Comparison of ENCODE assay signal across 10 cellular contexts in the genomic region with DNA sequence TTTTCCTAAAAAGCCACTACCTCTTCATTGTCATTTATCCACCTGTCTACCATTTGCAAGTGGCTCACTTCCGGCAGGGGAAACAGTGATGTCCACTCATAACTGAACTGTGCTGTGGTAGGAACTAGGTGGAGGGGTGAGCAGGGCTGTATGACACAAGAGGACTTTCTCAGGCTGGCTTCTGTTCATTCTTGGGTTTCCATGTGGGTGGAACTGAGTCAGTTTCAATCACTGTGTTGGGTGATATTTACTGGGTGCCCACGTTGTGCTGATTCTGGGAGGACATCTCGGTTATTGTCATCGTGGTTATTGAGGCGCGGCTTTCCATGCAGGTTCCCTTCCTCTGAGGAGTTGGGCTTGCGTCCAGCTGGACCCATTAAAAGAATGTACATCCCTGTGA. TPM values are rescaled to one million over a fixed set of nuclear protein-coding genes. Genes with fewer than 3 reads are reported as not detected.
DNase-seq lines count a peak whose midpoint lies in the region; ATAC-seq and TF ChIP-seq lines count a peak whose summit lies in the region.
"Had no signal": no experiment of that assay in that cellular context is flagged by ENCODE, and none has a peak within 500 bp of the region (broad histone marks: within the 10 kb centered on the region; RNA-seq: fewer than 3 reads in every experiment).

No MANE protein-coding gene starts in this region.

- intact Hi-C loops in stomach (cut with DNase I; ENCODE audit: low total_unique reads) (no loop called here), sigmoid colon (cut with DNase I) (no loop called here)

- ATAC-seq in GM18867 (IDR thresholded peaks at IDR 0.05; ENCODE audit: unreplicated experiment) (peak; percentile 97), GM21717 (IDR thresholded peaks at IDR 0.05; ENCODE audit: unreplicated experiment) (peak; percentile 76), HG03571 (IDR thresholded peaks at IDR 0.05; ENCODE audit: unreplicated experiment) (peak; percentile 63), gastroesophageal sphincter (no peak)

- no peak for TF ChIP-seq EP300 in stomach (IDR thresholded peaks at IDR 0.05)
- TF ChIP-seq EP300 in gastroesophageal sphincter (IDR thresholded peaks at IDR 0.05) = no peak
- no peak for TF ChIP-seq EP300 in sigmoid colon (IDR thresholded peaks at IDR 0.05)

- DNase-seq in stimulated activated CD4-positive, alpha-beta T cell treated with anti-CD3 and anti-CD28 coated beads, Interleukin-4, amount 100 ng/mL, for 1 hour = peak; percentile 16
- DNase-seq in stomach (no peak), sigmoid colon (no peak), DMS79 (lab: John Stamatoyannopoulos, UW) (no peak)
- DNase-seq: SIG-M5, transverse colon had no signal

- no peak for TF ChIP-seq POLR2A in stomach (IDR thresholded peaks at IDR 0.05)
- TF ChIP-seq POLR2A in gastroesophageal sphincter (IDR thresholded peaks at IDR 0.05) = no peak
- no peak for TF ChIP-seq POLR2A in sigmoid colon (IDR thresholded peaks at IDR 0.05)

- H3K27ac ChIP-seq in stomach (no peak overlapping the region), gastroesophageal sphincter (no peak overlapping the region), sigmoid colon (no peak overlapping the region)
- H3K27ac ChIP-seq: transverse colon had no signal

- H3K27me3 ChIP-seq in stomach (no peaks in the 10 kb centered on the region), gastroesophageal sphincter (no peaks in the 10 kb centered on the region), sigmoid colon (no peaks in the 10 kb centered on the region)
- H3K27me3 ChIP-seq: transverse colon had no signal

- H3K9me3 ChIP-seq in stomach = no peaks in the 10 kb centered on the region
- no peaks in the 10 kb centered on the region for H3K9me3 ChIP-seq in gastroesophageal sphincter
- no peaks in the 10 kb centered on the region for H3K9me3 ChIP-seq in sigmoid colon
- H3K9me3 ChIP-seq: transverse colon had no signal

- H3K36me3 ChIP-seq in stomach (no peaks in the 10 kb centered on the region), gastroesophageal sphincter (no peaks in the 10 kb centered on the region), sigmoid colon (no peaks in the 10 kb centered on the region)
- H3K36me3 ChIP-seq: transverse colon had no signal

- no peak for TF ChIP-seq CTCF in stomach (IDR thresholded peaks at IDR 0.05)
- no peak for TF ChIP-seq CTCF in gastroesophageal sphincter (IDR thresholded peaks at IDR 0.05)
- no peak for TF ChIP-seq CTCF in sigmoid colon (IDR thresholded peaks at IDR 0.05)

- H3K4me3 ChIP-seq in stomach (no peak overlapping the region), gastroesophageal sphincter (no peak overlapping the region), sigmoid colon (no peak overlapping the region)
- H3K4me3 ChIP-seq: transverse colon had no signal

- H3K4me1 ChIP-seq in stomach = no peaks in the 10 kb centered on the region
- H3K4me1 ChIP-seq in gastroesophageal sphincter = peaks cover 0 to 7% (median 0%) of the 10 kb centered on the region in 3 donors
- peaks cover 0 to 9% (median 0%) of the 10 kb centered on the region in 4 donors for H3K4me1 ChIP-seq in sigmoid colon
- H3K4me1 ChIP-seq: transverse colon had no signal

- WGBS in stomach, 5 donors = 81 to 90% (median 88%) methylated on average over 4 to 7 of the region's 7 CpGs
- WGBS in gastroesophageal sphincter (ENCODE audit: low coverage in 1 of 2), 2 donors = 87 to 96% methylated on average over 4 to 7 of the region's 7 CpGs
- 84 to 85% methylated on average over 7 of the region's 7 CpGs for WGBS in sigmoid colon, 2 donors

RNA-seq across cellular contexts. Expression of a gene that starts 38.8 kb away (rescaled TPM):
- total RNA-seq in stomach (10 to 100 TPM in 2 of 5 donors, 1 to 10 TPM in 3; 2.6 to 17.6 (median 6.2) TPM), gastroesophageal sphincter (10 to 100 TPM; 31.9 to 66.5 (median 46.1) TPM), sigmoid colon (10 to 100 TPM; 18.4 to 57.8 (median 33.7) TPM)
- polyA plus RNA-seq in stomach (10 to 100 TPM; 10.3 to 21.8 (median 11.9) TPM), sigmoid colon (10 to 100 TPM in 1 of 3 donors, 1 to 10 TPM in 2; 2.5 to 26.0 (median 4.8) TPM)
